In genomic region chr4:170428929-170429328, GRCh38 we compare ENCODE assay signal across 1 cellular context.
TF ChIP-seq lines count a peak whose summit lies in the region.

No MANE protein-coding gene starts in this region.

TF ChIP-seq in WTC11, 78 proteins besides CTCF, POLR2A, EP300 and RAD21 (continued from another document):
- TF ChIP-seq, protein P1, sequence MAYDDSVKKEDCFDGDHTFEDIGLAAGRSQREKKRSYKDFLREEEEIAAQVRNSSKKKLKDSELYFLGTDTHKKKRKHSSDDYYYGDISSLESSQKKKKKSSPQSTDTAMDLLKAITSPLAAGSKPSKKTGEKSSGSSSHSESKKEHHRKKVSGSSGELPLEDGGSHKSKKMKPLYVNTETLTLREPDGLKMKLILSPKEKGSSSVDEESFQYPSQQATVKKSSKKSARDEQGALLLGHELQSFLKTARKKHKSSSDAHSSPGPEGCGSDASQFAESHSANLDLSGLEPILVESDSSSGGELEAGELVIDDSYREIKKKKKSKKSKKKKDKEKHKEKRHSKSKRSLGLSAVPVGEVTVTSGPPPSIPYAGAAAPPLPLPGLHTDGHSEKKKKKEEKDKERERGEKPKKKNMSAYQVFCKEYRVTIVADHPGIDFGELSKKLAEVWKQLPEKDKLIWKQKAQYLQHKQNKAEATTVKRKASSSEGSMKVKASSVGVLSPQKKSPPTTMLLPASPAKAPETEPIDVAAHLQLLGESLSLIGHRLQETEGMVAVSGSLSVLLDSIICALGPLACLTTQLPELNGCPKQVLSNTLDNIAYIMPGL (CRISPR knock-in tag; IDR thresholded peaks at IDR 0.05), result no peak
- no peak for TF ChIP-seq ESRRA (CRISPR knock-in tag; IDR thresholded peaks at IDR 0.05; ENCODE audit: borderline replicate concordance)
